ENCODE assay signal across 8 cellular contexts in the genomic region with DNA sequence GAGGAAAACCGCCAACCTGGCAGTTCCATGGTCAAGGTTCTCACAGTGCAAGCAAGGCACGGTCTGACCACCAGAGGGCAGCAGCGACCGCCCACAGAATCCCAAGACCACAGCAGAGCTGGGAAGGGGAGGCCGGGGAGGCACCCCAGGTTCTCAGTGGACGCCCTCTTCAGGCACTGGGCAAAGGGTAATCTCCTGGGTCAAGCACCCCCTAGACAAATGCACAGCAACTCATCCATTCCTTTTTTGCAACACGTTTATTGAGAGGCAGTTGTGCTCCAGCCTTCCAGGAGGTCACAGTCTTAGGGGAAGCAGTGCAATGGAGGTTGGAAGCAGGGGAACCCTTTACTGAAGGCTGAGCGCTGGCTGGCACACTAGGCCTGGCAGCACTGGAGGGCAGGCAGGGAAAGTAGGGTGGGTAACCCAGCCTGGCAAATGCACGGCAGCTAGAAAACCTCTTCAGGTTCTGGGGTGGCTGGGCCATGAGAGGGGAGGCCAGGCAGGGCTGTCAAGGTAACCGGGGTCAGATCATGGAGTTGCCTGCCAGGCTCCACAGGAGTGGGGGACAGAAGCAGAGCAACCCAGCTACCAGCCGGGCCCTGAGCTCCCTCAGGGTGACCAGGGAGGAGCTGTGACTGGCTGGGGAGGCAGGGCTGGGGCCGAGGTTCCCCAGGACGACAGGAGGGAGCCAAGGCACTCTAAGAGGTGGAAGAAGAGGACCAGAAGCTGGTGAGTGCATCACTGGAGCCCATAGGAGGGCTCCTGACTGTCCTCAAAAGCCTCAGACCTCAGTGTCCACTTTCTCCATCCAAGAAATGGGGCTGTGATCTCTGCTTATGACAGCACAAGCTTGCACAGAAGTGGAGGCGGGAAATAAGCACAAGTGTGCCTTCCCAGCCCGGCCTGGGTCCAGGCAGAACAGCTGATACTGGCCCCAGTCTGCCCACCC. TPM values are rescaled to one million over a fixed set of nuclear protein-coding genes. Genes with fewer than 3 reads are reported as not detected.
A peak's percentile ranks its signal among the peaks of the same experiment; 100 is the strongest.
DNase-seq lines count a peak whose midpoint lies in the region; ATAC-seq and TF ChIP-seq lines count a peak whose summit lies in the region.

No MANE protein-coding gene starts in this region.

- H3K9me3 ChIP-seq in WERI-Rb-1 (ENCODE audit: severe bottlenecking) = no peaks in the 10 kb centered on the region

- peak overlapping the region; percentile 92 to 100 (median 98) for H3K27ac Mint-ChIP-seq in immature natural killer cell

- H3K4me3 Mint-ChIP-seq in immature natural killer cell = peak overlapping the region; percentile 85 to 92 (median 89)

- H3K36me3 Mint-ChIP-seq in immature natural killer cell = peaks cover 0 to 7% (median 4%) of the 10 kb centered on the region in 3 donors

- CTCF ChIA-PET in AG04449 (lab: Yijun Ruan, JAX) = interaction anchor here (0.9 to 32.5 kb wide), 37 partner anchors 8 to 313 kb away, joined by 3 to 1100 read pairs (median 6); a partner anchor contains a TSS

- peak overlapping the region; percentile 26; the same call in 1 of the 2 replicates for H3K4me3 ChIP-seq in AG04449 (ENCODE audit: low read depth, low read length)
- H3K4me3 ChIP-seq in WERI-Rb-1 (ENCODE audit: low read depth, low read length) = peak overlapping the region; percentile 15
- peak overlapping the region in 6 of 7 experiments; percentile 3 to 60 (median 42) for H3K4me3 ChIP-seq in skin epidermis

- no peak for DNase-seq in AG04449 (ENCODE audit: low read depth, low spot score)
- peak; percentile 46 for DNase-seq in NCI-H1694 treated with DMSO at 0.1 percent for 48 hours (lab: John Stamatoyannopoulos, UW)
- peak; percentile 87 for DNase-seq in WERI-Rb-1
- DNase-seq in T47D (ENCODE audit: low read depth in 1 of 2, low spot score in 1 of 2) = peak; percentile 87 to 92
- DNase-seq in immature natural killer cell = peak; percentile 82 to 83 (median 83)

- TF ChIP-seq CTCF in AG04449 (IDR thresholded peaks at IDR 0.05; ENCODE audit: insufficient read depth, low read length, missing control alignments) (peak; percentile 96), WERI-Rb-1 (IDR thresholded peaks at IDR 0.05; ENCODE audit: low read depth, low read length) (peak; percentile 93)

- ATAC-seq in GM18907 (IDR thresholded peaks at IDR 0.05; ENCODE audit: unreplicated experiment) = peak; percentile 23
- ATAC-seq in HG03520 (IDR thresholded peaks at IDR 0.05; ENCODE audit: unreplicated experiment) = no peak

- H3K36me3 ChIP-seq in WERI-Rb-1 = peaks cover 30% of the 10 kb centered on the region

- H3K27me3 Mint-ChIP-seq in immature natural killer cell (ENCODE audit: low read depth in 3 of 3) = peaks cover 17 to 37% (median 18%) of the 10 kb centered on the region in 3 donors

- H3K27ac ChIP-seq in WERI-Rb-1 (peak overlapping the region; percentile 42), skin epidermis (peak overlapping the region in 19 of 21 experiments; percentile 14 to 100 (median 83))

- no peaks in the 10 kb centered on the region for H3K27me3 ChIP-seq in WERI-Rb-1 (ENCODE audit: insufficient read depth, low read depth, severe bottlenecking)

- in situ Hi-C loops in T47D (cut with HindIII; ENCODE audit: low pct_unique_long_range_greater_than_20kb, low sequenced_read_pairs) = no loop called here

- no peaks in the 10 kb centered on the region for H3K9me3 Mint-ChIP-seq in immature natural killer cell

- POLR2A ChIA-PET in AG04449 (lab: Yijun Ruan, JAX) = interaction anchor here (0.6 to 3.9 kb wide), 8 partner anchors 8 to 259 kb away, joined by 3 to 39 read pairs (median 4); a partner anchor contains a TSS

- peaks cover 54 to 61% of the 10 kb centered on the region in 2 donors for H3K4me1 Mint-ChIP-seq in immature natural killer cell

RNA-seq across cellular contexts. Expression of a gene that starts 1.8 kb away (rescaled TPM):
- polyA plus RNA-seq in immature natural killer cell = 100 to 1,000 TPM in 2 of 3 donors, 10 to 100 TPM in 1; 97.6 to 183 (median 128) TPM

RNA-seq across cellular contexts. Expression of a gene that starts 8.5 kb away (rescaled TPM):
- 1 to 10 TPM in 1 of 3 donors, under 1 TPM in 1, not detected in 1; 0.56 to 2.3 TPM for polyA plus RNA-seq in immature natural killer cell
